Comparison of ENCODE assay signal across 27 cellular contexts in genomic region chr13:61095885-61096284, GRCh38.
"Had no signal": no experiment of that assay in that cellular context is flagged by ENCODE, and none has a peak within 500 bp of the region (broad histone marks: within the 10 kb centered on the region; RNA-seq: fewer than 3 reads in every experiment).

No MANE protein-coding gene starts in this region.

- H3K27ac Mint-ChIP-seq: mesothelial cell of epicardium; naive B cell; natural killer cell; stimulated activated effector memory CD8-positive, alpha-beta T cell treated with anti-CD3 and anti-CD28 coated beads, Interleukin-12 subunit alpha, Interleukin-12 subunit beta, amount 100 ng/mL, for 72 hours; stimulated activated naive CD8-positive, alpha-beta T cell treated with anti-CD3 and anti-CD28 coated beads, Interleukin-15, Interleukin-2, amounts not matched to agents 100 ng/mL and 50 ng/mL, for 24 hours had no signal

- H3K79me2 ChIP-seq: hepatocyte had no signal

- H3K4me3 Mint-ChIP-seq: mesothelial cell of epicardium; naive B cell; natural killer cell; stimulated activated effector memory CD8-positive, alpha-beta T cell treated with anti-CD3 and anti-CD28 coated beads, Interleukin-12 subunit alpha, Interleukin-12 subunit beta, amount 100 ng/mL, for 72 hours; stimulated activated naive CD8-positive, alpha-beta T cell treated with anti-CD3 and anti-CD28 coated beads, Interleukin-15, Interleukin-2, amounts not matched to agents 100 ng/mL and 50 ng/mL, for 24 hours had no signal

- H3K36me3 ChIP-seq: heart right ventricle, lower lobe of right lung, ovary, prostate gland, suprapubic skin, thoracic aorta, tibial artery, upper lobe of right lung had no signal

- H3K4me1 ChIP-seq: heart right ventricle, lower lobe of right lung, prostate gland, suprapubic skin, tibial artery, upper lobe of right lung had no signal

- H3K4me1 Mint-ChIP-seq: mesothelial cell of epicardium; naive B cell; natural killer cell; stimulated activated effector memory CD8-positive, alpha-beta T cell treated with anti-CD3 and anti-CD28 coated beads, Interleukin-12 subunit alpha, Interleukin-12 subunit beta, amount 100 ng/mL, for 72 hours had no signal

- ATAC-seq: heart right ventricle; left cardiac atrium; left lobe of liver; lower lobe of right lung; natural killer cell; right cardiac atrium; sciatic nerve; stimulated activated effector memory CD8-positive, alpha-beta T cell treated with anti-CD3 and anti-CD28 coated beads, Interleukin-12 subunit alpha, Interleukin-12 subunit beta, amount 100 ng/mL, for 72 hours; upper lobe of right lung had no signal

- H3K4me2 ChIP-seq: hepatocyte had no signal

- H3K4me3 ChIP-seq: heart right ventricle, hepatocyte, lower lobe of right lung, ovary, prostate gland, skin epidermis, suprapubic skin, thoracic aorta, tibial artery, upper lobe of right lung had no signal

- H3K27me3 Mint-ChIP-seq: naive B cell; stimulated activated naive CD8-positive, alpha-beta T cell treated with anti-CD3 and anti-CD28 coated beads, Interleukin-15, Interleukin-2, amounts not matched to agents 100 ng/mL and 50 ng/mL, for 24 hours had no signal

- H3K27ac ChIP-seq: heart right ventricle, hepatocyte, lower lobe of right lung, ovary, prostate gland, skin epidermis, suprapubic skin, thoracic aorta, tibial artery, upper lobe of right lung had no signal

- H3K9me3 Mint-ChIP-seq: mesothelial cell of epicardium had no signal

- DNase-seq: heart right ventricle; kidney glomerular epithelial cell; left cardiac atrium; lower lobe of right lung; mammary epithelial cell; mesenchymal stem cell; naive B cell; natural killer cell; ovary; posterior cingulate gyrus; retina; right cardiac atrium; stimulated activated CD4-positive, alpha-beta T cell treated with anti-CD3 and anti-CD28 coated beads, Interleukin-4, amount 100 ng/mL, for 24 hours; stimulated activated naive CD4-positive, alpha-beta T cell; tibial artery; trophoblast cell; upper lobe of right lung had no signal

- H3K27me3 ChIP-seq: heart right ventricle, hepatocyte, ovary, suprapubic skin, tibial artery, upper lobe of right lung had no signal

- H3K36me3 Mint-ChIP-seq: mesothelial cell of epicardium; naive B cell; stimulated activated effector memory CD8-positive, alpha-beta T cell treated with anti-CD3 and anti-CD28 coated beads, Interleukin-12 subunit alpha, Interleukin-12 subunit beta, amount 100 ng/mL, for 72 hours had no signal

- H3K9me3 ChIP-seq: heart right ventricle, lower lobe of right lung, ovary, prostate gland, suprapubic skin, thoracic aorta, tibial artery, upper lobe of right lung had no signal
